ENCODE assay signal across 9 cellular contexts in the genomic region with DNA sequence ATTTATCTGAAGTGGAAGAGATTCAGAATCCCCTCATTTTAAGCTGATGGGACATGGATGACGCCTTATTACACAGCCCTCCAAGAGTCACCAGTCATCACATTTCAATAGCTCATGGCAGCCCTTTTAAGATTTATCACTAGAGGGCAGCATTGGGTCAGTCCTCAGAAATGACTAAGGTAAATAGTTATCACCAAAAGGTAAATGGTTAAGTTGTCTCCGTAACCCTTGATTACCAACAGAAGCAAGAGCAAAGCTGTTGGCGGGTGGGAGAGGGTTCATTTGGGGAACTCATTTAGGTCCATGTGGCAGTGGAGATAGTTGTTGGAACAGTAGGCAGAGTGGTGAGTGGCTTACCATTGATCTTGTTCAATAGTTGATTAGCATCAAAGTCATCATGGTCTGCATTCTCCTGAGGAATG. TPM values are rescaled to one million over a fixed set of nuclear protein-coding genes. Genes with fewer than 3 reads are reported as not detected.
A peak's percentile ranks its signal among the peaks of the same experiment; 100 is the strongest.
DNase-seq lines count a peak whose midpoint lies in the region; ATAC-seq and TF ChIP-seq lines count a peak whose summit lies in the region.
"Had no signal": no experiment of that assay in that cellular context is flagged by ENCODE, and none has a peak within 500 bp of the region (broad histone marks: within the 10 kb centered on the region; RNA-seq: fewer than 3 reads in every experiment).

No MANE protein-coding gene starts in this region.

- no peak overlapping the region for H3K27ac ChIP-seq in CD8-positive, alpha-beta T cell (ENCODE audit: low read depth, low read length)
- H3K27ac ChIP-seq in prostate gland = no peak overlapping the region
- H3K27ac ChIP-seq: skin epidermis had no signal

- CTCF ChIA-PET in CD8-positive, alpha-beta T cell (lab: Charles Lee) = interaction anchor here (0.6 to 2.4 kb wide), 21 partner anchors 8 to 196 kb away, joined by 3 to 18 read pairs (median 4); no protein-coding TSS in a partner anchor

- peak in 1 of 7 experiments; percentile 14 for DNase-seq in CD8-positive, alpha-beta T cell
- DNase-seq in GM19238 (ENCODE audit: insufficient read length, low spot score) (peak; percentile 11), NCI-H748 (lab: John Stamatoyannopoulos, UW; ENCODE audit: unreplicated experiment) (peak; percentile 82), activated T-cell treated with anti-CD3 and anti-CD28 coated beads for 48 hours (ENCODE audit: low read depth) (peak; percentile 5), glomerular visceral epithelial cell (ENCODE audit: extremely low spot score) (peak; percentile 72), prostate gland (ENCODE audit: low spot score) (peak; percentile 32), mesenteric fat pad (ENCODE audit: low spot score) (no peak)

- peaks cover 4% of the 10 kb centered on the region for H3K27me3 Mint-ChIP-seq in CD8-positive, alpha-beta T cell (ENCODE audit: low read depth)

- H3K4me1 ChIP-seq in CD8-positive, alpha-beta T cell (ENCODE audit: insufficient read depth, low read length) = no peaks in the 10 kb centered on the region
- H3K4me1 ChIP-seq in prostate gland (replicated peaks) = no peaks in the 10 kb centered on the region

- POLR2A ChIA-PET in CD8-positive, alpha-beta T cell (lab: Charles Lee) = interaction anchor here (1.0 kb wide), 1 partner anchor 8 kb away, joined by 3 read pairs; no protein-coding TSS in a partner anchor

- no peak for TF ChIP-seq POLR2A in prostate gland (IDR thresholded peaks at IDR 0.05)

- no peak overlapping the region for H3K4me3 ChIP-seq in CD8-positive, alpha-beta T cell (ENCODE audit: low read depth, low read length)
- H3K4me3 ChIP-seq in prostate gland = no peak overlapping the region
- H3K4me3 ChIP-seq: skin epidermis had no signal

- ATAC-seq in CD8-positive, alpha-beta T cell = no peak
- ATAC-seq in HG03439 (IDR thresholded peaks at IDR 0.05; ENCODE audit: unreplicated experiment) = peak; percentile 68

- H3K4me3 Mint-ChIP-seq in CD8-positive, alpha-beta T cell = no peak overlapping the region

- no peaks in the 10 kb centered on the region for H3K36me3 ChIP-seq in CD8-positive, alpha-beta T cell (ENCODE audit: insufficient read depth, low read length)
- H3K36me3 ChIP-seq in prostate gland = no peaks in the 10 kb centered on the region

- intact Hi-C loops in CD8-positive, alpha-beta T cell (cut with DNase I, micrococcal nuclease) = loop anchor here (1.0 to 2.0 kb wide), 2 partner anchors 170 to 171 kb away; no protein-coding TSS in a partner anchor
- intact Hi-C loops in prostate gland (cut with DNase I) = loop anchor here (2.0 to 5.0 kb wide), 3 partner anchors 51 to 191 kb away; no protein-coding TSS in a partner anchor

- no peak overlapping the region for H3K27ac Mint-ChIP-seq in CD8-positive, alpha-beta T cell

- WGBS in prostate gland = 40% methylated on average over 3 of the region's 3 CpGs

- no peaks in the 10 kb centered on the region for H3K9me3 Mint-ChIP-seq in CD8-positive, alpha-beta T cell

- H3K27me3 ChIP-seq in CD8-positive, alpha-beta T cell (ENCODE audit: insufficient read depth, low read length) = no peaks in the 10 kb centered on the region
- no peaks in the 10 kb centered on the region for H3K27me3 ChIP-seq in prostate gland (replicated peaks; ENCODE audit: insufficient read depth)

- H3K4me1 Mint-ChIP-seq in CD8-positive, alpha-beta T cell (ENCODE audit: low read depth) = peaks cover 2% of the 10 kb centered on the region

- H3K36me3 Mint-ChIP-seq in CD8-positive, alpha-beta T cell = no peaks in the 10 kb centered on the region

- TF ChIP-seq CTCF in CD8-positive, alpha-beta T cell (IDR thresholded peaks at IDR 0.05) = peak; percentile 61
- peak in 3 of 4 experiments; percentile 68 to 74 (median 73) for TF ChIP-seq CTCF in prostate gland (IDR thresholded peaks at IDR 0.05)

- H3K9me3 ChIP-seq in CD8-positive, alpha-beta T cell (ENCODE audit: low read length) = no peaks in the 10 kb centered on the region
- H3K9me3 ChIP-seq in prostate gland = no peaks in the 10 kb centered on the region

RNA-seq across cellular contexts. Expression of gene C9, which starts 12.0 kb away (rescaled TPM):
- not detected for total RNA-seq in CD8-positive, alpha-beta T cell
- total RNA-seq in prostate gland (not detected), mesenteric fat pad (not detected)

RNA-seq across cellular contexts. Expression of gene DAB2, which starts 48.5 kb away (rescaled TPM):
- total RNA-seq in CD8-positive, alpha-beta T cell = not detected
- total RNA-seq in prostate gland = 10 to 100 TPM; 15.6 to 38.1 TPM
- 221 TPM for total RNA-seq in mesenteric fat pad

Comparison
In these comparisons a context has a peak if more than half of its experiments do, and no peak if none do; other contexts are left out.
1. RNA of gene DAB2, which starts 48.5 kb away (total RNA-seq): 221 TPM in mesenteric fat pad (single experiment) and 15.6 to 38.1 TPM in prostate gland; not detected in CD8-positive, alpha-beta T cell; every median in the first group is over 10 times any median in the second.